Comparison of ENCODE assay signal across 1 cellular context in the genomic region with DNA sequence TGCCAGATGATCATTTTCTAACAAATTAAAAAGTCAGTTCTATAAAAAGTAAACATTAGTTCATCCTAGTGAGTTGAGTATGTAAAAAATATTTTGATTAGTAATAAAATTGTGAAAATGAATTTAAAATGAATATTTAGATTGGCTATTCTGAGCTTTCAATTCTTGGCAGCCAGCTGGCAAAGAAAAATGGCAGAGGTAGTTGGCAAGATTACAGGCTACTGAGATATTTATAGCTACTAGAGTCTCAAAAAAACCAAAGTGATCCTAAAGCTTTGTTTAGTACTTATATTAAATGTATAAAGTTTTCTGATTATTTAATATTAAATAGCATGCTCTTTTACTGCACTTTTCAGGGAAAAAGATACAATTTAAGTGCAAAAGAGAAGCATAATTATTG.
TF ChIP-seq lines count a peak whose summit lies in the region.

No MANE protein-coding gene starts in this region.

TF ChIP-seq in SK-N-SH treated with all-trans-retinoic acid at 6 μM for 48 hours, 23 proteins besides CTCF, POLR2A, EP300 and RAD21 (continued from another document):
- TF ChIP-seq, protein P1, sequence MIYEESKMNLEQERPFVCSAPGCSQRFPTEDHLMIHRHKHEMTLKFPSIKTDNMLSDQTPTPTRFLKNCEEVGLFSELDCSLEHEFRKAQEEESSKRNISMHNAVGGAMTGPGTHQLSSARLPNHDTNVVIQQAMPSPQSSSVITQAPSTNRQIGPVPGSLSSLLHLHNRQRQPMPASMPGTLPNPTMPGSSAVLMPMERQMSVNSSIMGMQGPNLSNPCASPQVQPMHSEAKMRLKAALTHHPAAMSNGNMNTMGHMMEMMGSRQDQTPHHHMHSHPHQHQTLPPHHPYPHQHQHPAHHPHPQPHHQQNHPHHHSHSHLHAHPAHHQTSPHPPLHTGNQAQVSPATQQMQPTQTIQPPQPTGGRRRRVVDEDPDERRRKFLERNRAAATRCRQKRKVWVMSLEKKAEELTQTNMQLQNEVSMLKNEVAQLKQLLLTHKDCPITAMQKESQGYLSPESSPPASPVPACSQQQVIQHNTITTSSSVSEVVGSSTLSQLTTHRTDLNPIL (CRISPR knock-in tag; IDR thresholded peaks at IDR 0.05; ENCODE audit: low read depth) = no peak
- no peak for TF ChIP-seq ESRRG (CRISPR knock-in tag; IDR thresholded peaks at IDR 0.05)
- no peak for TF ChIP-seq ZC3H10 (CRISPR knock-in tag; IDR thresholded peaks at IDR 0.05)
- no peak for TF ChIP-seq CSDC2 (CRISPR knock-in tag; IDR thresholded peaks at IDR 0.05)
- no peak for TF ChIP-seq ZNF8 (CRISPR knock-in tag; IDR thresholded peaks at IDR 0.05)
- TF ChIP-seq ZFP30 (CRISPR knock-in tag; IDR thresholded peaks at IDR 0.05) = no peak
- TF ChIP-seq RARB (CRISPR knock-in tag; IDR thresholded peaks at IDR 0.05) = no peak
- no peak for TF ChIP-seq ARNTL (CRISPR knock-in tag; IDR thresholded peaks at IDR 0.05; ENCODE audit: borderline replicate concordance, low read depth)
- no peak for TF ChIP-seq PPARA (CRISPR knock-in tag; IDR thresholded peaks at IDR 0.05; ENCODE audit: borderline replicate concordance)
- TF ChIP-seq ZFP3 (CRISPR knock-in tag; IDR thresholded peaks at IDR 0.05) = no peak
- TF ChIP-seq, protein P2, sequence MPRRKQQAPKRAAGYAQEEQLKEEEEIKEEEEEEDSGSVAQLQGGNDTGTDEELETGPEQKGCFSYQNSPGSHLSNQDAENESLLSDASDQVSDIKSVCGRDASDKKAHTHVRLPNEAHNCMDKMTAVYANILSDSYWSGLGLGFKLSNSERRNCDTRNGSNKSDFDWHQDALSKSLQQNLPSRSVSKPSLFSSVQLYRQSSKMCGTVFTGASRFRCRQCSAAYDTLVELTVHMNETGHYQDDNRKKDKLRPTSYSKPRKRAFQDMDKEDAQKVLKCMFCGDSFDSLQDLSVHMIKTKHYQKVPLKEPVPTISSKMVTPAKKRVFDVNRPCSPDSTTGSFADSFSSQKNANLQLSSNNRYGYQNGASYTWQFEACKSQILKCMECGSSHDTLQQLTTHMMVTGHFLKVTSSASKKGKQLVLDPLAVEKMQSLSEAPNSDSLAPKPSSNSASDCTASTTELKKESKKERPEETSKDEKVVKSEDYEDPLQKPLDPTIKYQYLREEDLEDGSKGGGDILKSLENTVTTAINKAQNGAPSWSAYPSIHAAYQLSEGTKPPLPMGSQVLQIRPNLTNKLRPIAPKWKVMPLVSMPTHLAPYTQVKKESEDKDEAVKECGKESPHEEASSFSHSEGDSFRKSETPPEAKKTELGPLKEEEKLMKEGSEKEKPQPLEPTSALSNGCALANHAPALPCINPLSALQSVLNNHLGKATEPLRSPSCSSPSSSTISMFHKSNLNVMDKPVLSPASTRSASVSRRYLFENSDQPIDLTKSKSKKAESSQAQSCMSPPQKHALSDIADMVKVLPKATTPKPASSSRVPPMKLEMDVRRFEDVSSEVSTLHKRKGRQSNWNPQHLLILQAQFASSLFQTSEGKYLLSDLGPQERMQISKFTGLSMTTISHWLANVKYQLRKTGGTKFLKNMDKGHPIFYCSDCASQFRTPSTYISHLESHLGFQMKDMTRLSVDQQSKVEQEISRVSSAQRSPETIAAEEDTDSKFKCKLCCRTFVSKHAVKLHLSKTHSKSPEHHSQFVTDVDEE (CRISPR knock-in tag; IDR thresholded peaks at IDR 0.05) = no peak
